In genomic region chr6:17959317-17959716, GRCh38 we compare ENCODE assay signal across 18 cellular contexts. TPM values are rescaled to one million over a fixed set of nuclear protein-coding genes. Genes with fewer than 3 reads are reported as not detected.
DNase-seq lines count a peak whose midpoint lies in the region; ATAC-seq, FAIRE-seq and TF ChIP-seq lines count a peak whose summit lies in the region.
"Had no signal": no experiment of that assay in that cellular context is flagged by ENCODE, and none has a peak within 500 bp of the region (broad histone marks: within the 10 kb centered on the region; RNA-seq: fewer than 3 reads in every experiment).

No MANE protein-coding gene starts in this region.

- peak overlapping the region in 2 of 3 experiments; percentile 28 to 49 for H3K27ac Mint-ChIP-seq in nephron
- H3K27ac Mint-ChIP-seq: CD14-positive monocyte; CD8-positive, alpha-beta memory T cell had no signal

- WGBS in sigmoid colon, 2 donors, result 77 to 89% methylated on average over 1 of the region's 1 CpG

- H3K27me3 Mint-ChIP-seq in nephron (ENCODE audit: low read depth), result no peaks in the 10 kb centered on the region

- peak overlapping the region; percentile 62 to 89 for H3K27ac ChIP-seq in ascending aorta
- H3K27ac ChIP-seq in sigmoid colon, result peak overlapping the region; percentile 21 to 88 (median 61)
- H3K27ac ChIP-seq in lower lobe of right lung, result no peak overlapping the region

- peaks cover 15 to 62% of the 10 kb centered on the region in 2 donors for H3K4me1 ChIP-seq in ascending aorta
- peaks cover 0 to 81% (median 70%) of the 10 kb centered on the region in 4 donors for H3K4me1 ChIP-seq in sigmoid colon
- peaks cover 40% of the 10 kb centered on the region for H3K4me1 ChIP-seq in lower lobe of right lung
- H3K4me1 ChIP-seq: Caco-2 had no signal

- TF ChIP-seq POLR2A in sigmoid colon (IDR thresholded peaks at IDR 0.05), result no peak

- DNase-seq in ascending aorta (ENCODE audit: low spot score in 2 of 2) (no peak), sigmoid colon (no peak), NCI-H2196 (lab: John Stamatoyannopoulos, UW; ENCODE audit: unreplicated experiment) (no peak), lower lobe of right lung (no peak), CD1c-positive myeloid dendritic cell (ENCODE audit: extremely low spot score) (no peak), iPS-NIHi11 (ENCODE audit: low spot score) (no peak)
- DNase-seq: Caco-2; CD8-positive, alpha-beta memory T cell; GF-D8 had no signal

- no peak for TF ChIP-seq CTCF in ascending aorta (IDR thresholded peaks at IDR 0.05)
- no peak for TF ChIP-seq CTCF in nephron (IDR thresholded peaks at IDR 0.05; ENCODE audit: unreplicated experiment in 3 of 3)
- no peak for TF ChIP-seq CTCF in sigmoid colon (IDR thresholded peaks at IDR 0.05)
- no peak for TF ChIP-seq CTCF in lower lobe of right lung (IDR thresholded peaks at IDR 0.05)

- intact Hi-C loops in ascending aorta (cut with DNase I) (loop anchor here (10.0 kb wide), 1 partner anchor 1745 kb away; no protein-coding TSS in a partner anchor), sigmoid colon (cut with DNase I) (no loop called here), lower lobe of right lung (cut with DNase I) (no loop called here)

- peaks cover 7% of the 10 kb centered on the region for H3K36me3 Mint-ChIP-seq in nephron (ENCODE audit: low read depth)

- H3K4me1 Mint-ChIP-seq in nephron, result peaks cover 59% of the 10 kb centered on the region
- H3K4me1 Mint-ChIP-seq: CD8-positive, alpha-beta memory T cell had no signal

- no peaks in the 10 kb centered on the region for H3K27me3 ChIP-seq in ascending aorta
- H3K27me3 ChIP-seq in sigmoid colon, result no peaks in the 10 kb centered on the region
- H3K27me3 ChIP-seq in lower lobe of right lung (ENCODE audit: low read depth), result no peaks in the 10 kb centered on the region

- no peak overlapping the region for H3K4me3 Mint-ChIP-seq in nephron
- H3K4me3 Mint-ChIP-seq: CD14-positive monocyte; CD8-positive, alpha-beta memory T cell had no signal

- H3K9me3 Mint-ChIP-seq in nephron, result no peaks in the 10 kb centered on the region

- H3K9me3 ChIP-seq in ascending aorta (no peaks in the 10 kb centered on the region), sigmoid colon (no peaks in the 10 kb centered on the region), lower lobe of right lung (no peaks in the 10 kb centered on the region)
- H3K9me3 ChIP-seq: Caco-2, HAP-1 had no signal

- H3K4me3 ChIP-seq in ascending aorta (no peak overlapping the region), sigmoid colon (no peak overlapping the region), lower lobe of right lung (no peak overlapping the region)
- H3K4me3 ChIP-seq: HAP-1 had no signal

- peak; percentile 90 for FAIRE-seq in endometrium (lab: Jason Lieb, UNC)
- FAIRE-seq: A204.1, GM19239, H1, HepG2, HTR-8/SVneo had no signal

- H3K36me3 ChIP-seq in ascending aorta, result no peaks in the 10 kb centered on the region
- no peaks in the 10 kb centered on the region for H3K36me3 ChIP-seq in sigmoid colon
- H3K36me3 ChIP-seq in lower lobe of right lung, result no peaks in the 10 kb centered on the region
- H3K36me3 ChIP-seq: HAP-1 had no signal

- no peak for TF ChIP-seq EP300 in sigmoid colon (IDR thresholded peaks at IDR 0.05)

- no peak for ATAC-seq in lower lobe of right lung
- ATAC-seq: HepG2 had no signal

RNA-seq across cellular contexts. Expression of gene KIF13A, which starts 28.1 kb away (rescaled TPM):
- total RNA-seq in ascending aorta, result 28.9 TPM
- 10 to 100 TPM; 55.3 to 73.8 (median 62.8) TPM for total RNA-seq in sigmoid colon
- 10 to 100 TPM; 18.5 to 23.4 (median 20.9) TPM for polyA plus RNA-seq in sigmoid colon
- 55.2 TPM for total RNA-seq in lower lobe of right lung
